18 cellular contexts compared by ENCODE assay signal in the genomic region with DNA sequence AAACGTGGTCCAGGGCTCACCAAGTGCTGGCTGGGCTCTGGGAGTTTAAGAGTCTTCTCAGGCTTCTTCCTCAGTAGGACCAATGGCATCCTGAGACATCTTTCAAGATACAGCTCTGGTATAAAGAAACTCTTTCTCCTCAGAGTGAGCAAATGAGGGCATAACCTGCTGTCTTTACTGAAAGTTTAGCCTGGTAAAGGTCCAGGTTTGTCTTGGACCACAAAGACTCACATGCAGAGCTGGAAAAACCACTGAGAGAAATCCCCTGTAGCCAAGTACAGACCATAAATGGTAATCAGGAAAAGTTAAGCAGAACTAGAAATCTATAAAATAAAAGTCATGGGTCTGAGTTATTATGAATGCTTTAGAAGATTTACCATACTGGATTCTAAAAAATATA. TPM values are rescaled to one million over a fixed set of nuclear protein-coding genes. Genes with fewer than 3 reads are reported as not detected.
DNase-seq lines count a peak whose midpoint lies in the region; ATAC-seq and TF ChIP-seq lines count a peak whose summit lies in the region.
"Had no signal": no experiment of that assay in that cellular context is flagged by ENCODE, and none has a peak within 500 bp of the region (broad histone marks: within the 10 kb centered on the region; RNA-seq: fewer than 3 reads in every experiment).

No MANE protein-coding gene starts in this region.

- H3K36me3 Mint-ChIP-seq in T-helper 17 cell (ENCODE audit: low read depth) = peaks cover 3% of the 10 kb centered on the region
- H3K36me3 Mint-ChIP-seq in stimulated activated naive CD8-positive, alpha-beta T cell treated with anti-CD3 and anti-CD28 coated beads, Interleukin-15, Interleukin-2, amounts not matched to agents 100 ng/mL and 50 ng/mL, for 24 hours (ENCODE audit: low read depth) = peaks cover 75% of the 10 kb centered on the region

- no peak for TF ChIP-seq CTCF in choroid plexus epithelial cell (conservative IDR thresholded peaks at IDR 0.05; ENCODE audit: low read depth, low read length)

- DNase-seq in T-helper 17 cell (no peak), choroid plexus epithelial cell (ENCODE audit: low read depth) (peak; percentile 46), LoVo (ENCODE audit: low spot score) (no peak), DMS79 treated with DMSO at 0.1 percent for 48 hours (lab: John Stamatoyannopoulos, UW) (no peak)
- DNase-seq: activated CD4-positive, alpha-beta T cell treated with anti-CD3 and anti-CD28 coated beads for 1 hour; activated naive CD4-positive, alpha-beta T cell; anterior cingulate cortex; COR-L47; effector memory CD4-positive, alpha-beta T cell; NCI-H2171 treated with DMSO at 0.1 percent for 48 hours; NCI-H69; nephron progenitor cell; stimulated activated naive CD4-positive, alpha-beta T cell; upper lobe of right lung had no signal

- no peaks in the 10 kb centered on the region for H3K27me3 Mint-ChIP-seq in T-helper 17 cell
- no peaks in the 10 kb centered on the region for H3K27me3 Mint-ChIP-seq in stimulated activated naive CD8-positive, alpha-beta T cell treated with anti-CD3 and anti-CD28 coated beads, Interleukin-15, Interleukin-2, amounts not matched to agents 100 ng/mL and 50 ng/mL, for 24 hours

- ATAC-seq in HG03432 (IDR thresholded peaks at IDR 0.05; ENCODE audit: unreplicated experiment) (peak; percentile 51), T-helper 17 cell (peak; percentile 41), HG03159 (IDR thresholded peaks at IDR 0.05; ENCODE audit: unreplicated experiment) (no peak)
- ATAC-seq: left lobe of liver, upper lobe of right lung had no signal

- H3K4me3 ChIP-seq in choroid plexus epithelial cell (ENCODE audit: low read depth, low read length) = no peak overlapping the region
- H3K4me3 ChIP-seq: upper lobe of right lung had no signal

- no peak overlapping the region for H3K4me3 Mint-ChIP-seq in T-helper 17 cell
- H3K4me3 Mint-ChIP-seq in stimulated activated naive CD8-positive, alpha-beta T cell treated with anti-CD3 and anti-CD28 coated beads, Interleukin-15, Interleukin-2, amounts not matched to agents 100 ng/mL and 50 ng/mL, for 24 hours = no peak overlapping the region
- H3K4me3 Mint-ChIP-seq: nephron progenitor cell had no signal

- H3K4me1 Mint-ChIP-seq in T-helper 17 cell = peaks cover 53% of the 10 kb centered on the region
- H3K4me1 Mint-ChIP-seq in stimulated activated naive CD8-positive, alpha-beta T cell treated with anti-CD3 and anti-CD28 coated beads, Interleukin-15, Interleukin-2, amounts not matched to agents 100 ng/mL and 50 ng/mL, for 24 hours (ENCODE audit: low read depth) = peaks cover 93% of the 10 kb centered on the region
- H3K4me1 Mint-ChIP-seq: nephron progenitor cell had no signal

- no peaks in the 10 kb centered on the region for H3K9me3 ChIP-seq in T-helper 17 cell (ENCODE audit: control insufficient read depth, low read length, poor library complexity, severe bottlenecking)
- H3K9me3 ChIP-seq: upper lobe of right lung had no signal

- no peak overlapping the region for H3K27ac Mint-ChIP-seq in T-helper 17 cell
- H3K27ac Mint-ChIP-seq in stimulated activated naive CD8-positive, alpha-beta T cell treated with anti-CD3 and anti-CD28 coated beads, Interleukin-15, Interleukin-2, amounts not matched to agents 100 ng/mL and 50 ng/mL, for 24 hours = peak overlapping the region; percentile 8
- H3K27ac Mint-ChIP-seq: nephron progenitor cell had no signal

- H3K9me3 Mint-ChIP-seq in stimulated activated naive CD8-positive, alpha-beta T cell treated with anti-CD3 and anti-CD28 coated beads, Interleukin-15, Interleukin-2, amounts not matched to agents 100 ng/mL and 50 ng/mL, for 24 hours = no peaks in the 10 kb centered on the region
- H3K9me3 Mint-ChIP-seq: nephron progenitor cell had no signal

RNA-seq across cellular contexts. Expression of a gene that starts 23.1 kb away (rescaled TPM):
- total RNA-seq in T-helper 17 cell = 100 to 1,000 TPM; 150 to 170 TPM
